In the genomic region with DNA sequence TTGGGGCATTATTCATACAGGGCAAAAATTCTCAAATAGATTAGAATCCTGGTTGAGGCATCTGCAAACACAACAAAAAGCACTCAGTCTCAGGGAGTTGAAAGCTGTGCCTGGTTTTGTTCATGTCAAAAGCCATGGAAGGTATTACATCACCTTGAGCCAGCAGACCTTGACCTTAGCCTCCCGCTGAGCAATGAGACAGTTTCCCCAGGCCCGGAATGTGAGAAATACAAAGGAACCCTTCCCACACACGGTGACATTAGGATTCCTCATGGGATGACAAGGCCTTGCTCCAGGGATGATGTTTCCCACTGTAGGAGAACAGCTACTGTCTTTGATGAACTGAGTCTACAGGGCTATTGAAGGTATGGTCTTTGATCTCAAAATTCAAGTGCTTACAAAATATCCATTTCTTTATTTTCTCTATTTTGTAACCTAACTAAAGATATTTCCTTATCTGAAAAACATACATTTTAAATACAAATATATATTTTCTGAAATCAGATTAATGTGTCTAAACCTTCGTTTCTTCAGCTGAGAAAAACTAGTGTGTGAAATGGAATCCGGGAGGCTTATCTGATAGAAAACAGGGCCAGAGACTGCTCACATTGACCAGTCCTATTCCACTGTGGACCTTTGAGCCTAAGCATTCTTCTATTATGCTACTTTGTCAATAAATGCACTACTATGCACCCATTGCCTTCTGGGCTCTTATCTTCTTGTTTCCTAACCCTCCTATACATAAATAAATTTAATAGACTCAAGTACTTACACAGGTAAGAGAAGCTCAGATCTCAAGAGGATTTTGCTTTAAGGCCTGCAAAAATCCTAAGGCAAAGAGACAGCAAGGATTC, we compare ENCODE assay signal across 1 cellular context.
A peak's percentile ranks its signal among the peaks of the same experiment; 100 is the strongest.
TF ChIP-seq lines count a peak whose summit lies in the region.

No MANE protein-coding gene starts in this region.

TF ChIP-seq in HepG2, 621 proteins besides CTCF, POLR2A, EP300 and RAD21 (continued from another document and continues in another):
- peak; percentile 48; the same call in 1 of the 2 replicates for TF ChIP-seq HNF1A (IDR thresholded peaks at IDR 0.05; ENCODE audit: low read depth)
- peak; percentile 69; the same call in 1 of the 2 replicates for TF ChIP-seq HNF1A (CRISPR knock-in tag; IDR thresholded peaks at IDR 0.05; ENCODE audit: borderline replicate concordance)
- TF ChIP-seq ZNF180 (CRISPR knock-in tag; IDR thresholded peaks at IDR 0.05; ENCODE audit: borderline replicate concordance, low read depth) = no peak
- peak; percentile 62; the same call in 1 of the 2 replicates for TF ChIP-seq NFKBIZ (CRISPR knock-in tag; IDR thresholded peaks at IDR 0.05)
- TF ChIP-seq SRSF9 (IDR thresholded peaks at IDR 0.05; ENCODE audit: borderline replicate concordance, insufficient read depth, low read depth, low read length, poor library complexity, severe bottlenecking) = no peak
- TF ChIP-seq MAFF (IDR thresholded peaks at IDR 0.05; ENCODE audit: low read depth, low read length) = 0 out of 2 replicates have a peak, but pooled peaks have one; percentile 24
- TF ChIP-seq NBN (conservative IDR thresholded peaks at IDR 0.05) = no peak
- TF ChIP-seq KLF9 (CRISPR knock-in tag; IDR thresholded peaks at IDR 0.05; ENCODE audit: low read depth) = no peak
- TF ChIP-seq NR2F2 (IDR thresholded peaks at IDR 0.05; ENCODE audit: borderline replicate concordance, low read depth) = peak; percentile 94
- TF ChIP-seq ZNF674 (CRISPR knock-in tag; IDR thresholded peaks at IDR 0.05; ENCODE audit: low read depth) = no peak
- no peak for TF ChIP-seq ZNF143 (CRISPR knock-in tag; IDR thresholded peaks at IDR 0.05)
- TF ChIP-seq ZNF317 (CRISPR knock-in tag; IDR thresholded peaks at IDR 0.05) = 0 out of 2 replicates have a peak, but pooled peaks have one; percentile 36
- TF ChIP-seq MBNL3 (CRISPR knock-in tag; conservative IDR thresholded peaks at IDR 0.05) = no peak
- TF ChIP-seq ZNF570 (CRISPR knock-in tag; IDR thresholded peaks at IDR 0.05; ENCODE audit: borderline replicate concordance) = no peak
- no peak for TF ChIP-seq BORCS8-MEF2B (CRISPR knock-in tag; IDR thresholded peaks at IDR 0.05)
- no peak for TF ChIP-seq HNRNPK (IDR thresholded peaks at IDR 0.05; ENCODE audit: low read depth, low read length, poor library complexity, severe bottlenecking)
- peak; percentile 94 for TF ChIP-seq BCL6 (CRISPR knock-in tag; IDR thresholded peaks at IDR 0.05)
- TF ChIP-seq ZNF776 (CRISPR knock-in tag; IDR thresholded peaks at IDR 0.05) = no peak
- TF ChIP-seq ETV5 (CRISPR knock-in tag; IDR thresholded peaks at IDR 0.05; ENCODE audit: borderline replicate concordance) = peak; percentile 41; the same call in 1 of the 2 replicates
- no peak for TF ChIP-seq SMAD1 (CRISPR knock-in tag; IDR thresholded peaks at IDR 0.05; ENCODE audit: borderline replicate concordance, low read depth)
- TF ChIP-seq, protein P1, sequence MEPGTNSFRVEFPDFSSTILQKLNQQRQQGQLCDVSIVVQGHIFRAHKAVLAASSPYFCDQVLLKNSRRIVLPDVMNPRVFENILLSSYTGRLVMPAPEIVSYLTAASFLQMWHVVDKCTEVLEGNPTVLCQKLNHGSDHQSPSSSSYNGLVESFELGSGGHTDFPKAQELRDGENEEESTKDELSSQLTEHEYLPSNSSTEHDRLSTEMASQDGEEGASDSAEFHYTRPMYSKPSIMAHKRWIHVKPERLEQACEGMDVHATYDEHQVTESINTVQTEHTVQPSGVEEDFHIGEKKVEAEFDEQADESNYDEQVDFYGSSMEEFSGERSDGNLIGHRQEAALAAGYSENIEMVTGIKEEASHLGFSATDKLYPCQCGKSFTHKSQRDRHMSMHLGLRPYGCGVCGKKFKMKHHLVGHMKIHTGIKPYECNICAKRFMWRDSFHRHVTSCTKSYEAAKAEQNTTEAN (CRISPR knock-in tag; conservative IDR thresholded peaks at IDR 0.05) = no peak
- no peak for TF ChIP-seq ZNF713 (CRISPR knock-in tag; IDR thresholded peaks at IDR 0.05)
- no peak for TF ChIP-seq HOXA7 (CRISPR knock-in tag; IDR thresholded peaks at IDR 0.05)
- no peak for TF ChIP-seq ZNF234 (CRISPR knock-in tag; conservative IDR thresholded peaks at IDR 0.05)
- TF ChIP-seq HINFP (CRISPR knock-in tag; IDR thresholded peaks at IDR 0.05; ENCODE audit: low read depth) = no peak
- TF ChIP-seq PPARG (CRISPR knock-in tag; conservative IDR thresholded peaks at IDR 0.05) = peak; percentile 80
- TF ChIP-seq, protein P2, sequence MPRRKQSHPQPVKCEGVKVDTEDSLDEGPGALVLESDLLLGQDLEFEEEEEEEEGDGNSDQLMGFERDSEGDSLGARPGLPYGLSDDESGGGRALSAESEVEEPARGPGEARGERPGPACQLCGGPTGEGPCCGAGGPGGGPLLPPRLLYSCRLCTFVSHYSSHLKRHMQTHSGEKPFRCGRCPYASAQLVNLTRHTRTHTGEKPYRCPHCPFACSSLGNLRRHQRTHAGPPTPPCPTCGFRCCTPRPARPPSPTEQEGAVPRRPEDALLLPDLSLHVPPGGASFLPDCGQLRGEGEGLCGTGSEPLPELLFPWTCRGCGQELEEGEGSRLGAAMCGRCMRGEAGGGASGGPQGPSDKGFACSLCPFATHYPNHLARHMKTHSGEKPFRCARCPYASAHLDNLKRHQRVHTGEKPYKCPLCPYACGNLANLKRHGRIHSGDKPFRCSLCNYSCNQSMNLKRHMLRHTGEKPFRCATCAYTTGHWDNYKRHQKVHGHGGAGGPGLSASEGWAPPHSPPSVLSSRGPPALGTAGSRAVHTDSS (CRISPR knock-in tag; conservative IDR thresholded peaks at IDR 0.05) = no peak
- TF ChIP-seq, protein P3, sequence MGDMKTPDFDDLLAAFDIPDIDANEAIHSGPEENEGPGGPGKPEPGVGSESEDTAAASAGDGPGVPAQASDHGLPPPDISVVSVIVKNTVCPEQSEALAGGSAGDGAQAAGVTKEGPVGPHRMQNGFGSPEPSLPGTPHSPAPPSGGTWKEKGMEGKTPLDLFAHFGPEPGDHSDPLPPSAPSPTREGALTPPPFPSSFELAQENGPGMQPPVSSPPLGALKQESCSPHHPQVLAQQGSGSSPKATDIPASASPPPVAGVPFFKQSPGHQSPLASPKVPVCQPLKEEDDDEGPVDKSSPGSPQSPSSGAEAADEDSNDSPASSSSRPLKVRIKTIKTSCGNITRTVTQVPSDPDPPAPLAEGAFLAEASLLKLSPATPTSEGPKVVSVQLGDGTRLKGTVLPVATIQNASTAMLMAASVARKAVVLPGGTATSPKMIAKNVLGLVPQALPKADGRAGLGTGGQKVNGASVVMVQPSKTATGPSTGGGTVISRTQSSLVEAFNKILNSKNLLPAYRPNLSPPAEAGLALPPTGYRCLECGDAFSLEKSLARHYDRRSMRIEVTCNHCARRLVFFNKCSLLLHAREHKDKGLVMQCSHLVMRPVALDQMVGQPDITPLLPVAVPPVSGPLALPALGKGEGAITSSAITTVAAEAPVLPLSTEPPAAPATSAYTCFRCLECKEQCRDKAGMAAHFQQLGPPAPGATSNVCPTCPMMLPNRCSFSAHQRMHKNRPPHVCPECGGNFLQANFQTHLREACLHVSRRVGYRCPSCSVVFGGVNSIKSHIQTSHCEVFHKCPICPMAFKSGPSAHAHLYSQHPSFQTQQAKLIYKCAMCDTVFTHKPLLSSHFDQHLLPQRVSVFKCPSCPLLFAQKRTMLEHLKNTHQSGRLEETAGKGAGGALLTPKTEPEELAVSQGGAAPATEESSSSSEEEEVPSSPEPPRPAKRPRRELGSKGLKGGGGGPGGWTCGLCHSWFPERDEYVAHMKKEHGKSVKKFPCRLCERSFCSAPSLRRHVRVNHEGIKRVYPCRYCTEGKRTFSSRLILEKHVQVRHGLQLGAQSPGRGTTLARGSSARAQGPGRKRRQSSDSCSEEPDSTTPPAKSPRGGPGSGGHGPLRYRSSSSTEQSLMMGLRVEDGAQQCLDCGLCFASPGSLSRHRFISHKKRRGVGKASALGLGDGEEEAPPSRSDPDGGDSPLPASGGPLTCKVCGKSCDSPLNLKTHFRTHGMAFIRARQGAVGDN (CRISPR knock-in tag; IDR thresholded peaks at IDR 0.05) = no peak
- TF ChIP-seq MTA1 (CRISPR knock-in tag; IDR thresholded peaks at IDR 0.05; ENCODE audit: borderline replicate concordance) = peak; percentile 23; the same call in 1 of the 2 replicates
- TF ChIP-seq MNT (IDR thresholded peaks at IDR 0.05) = no peak
- TF ChIP-seq STAT6 (CRISPR knock-in tag; IDR thresholded peaks at IDR 0.05; ENCODE audit: borderline replicate concordance) = no peak
- no peak for TF ChIP-seq HIVEP1 (CRISPR knock-in tag; IDR thresholded peaks at IDR 0.05)
- no peak for TF ChIP-seq ZFP82 (CRISPR knock-in tag; IDR thresholded peaks at IDR 0.05; ENCODE audit: borderline replicate concordance)
- peak; percentile 93 for TF ChIP-seq SOX5 (CRISPR knock-in tag; IDR thresholded peaks at IDR 0.05; ENCODE audit: borderline replicate concordance)
- TF ChIP-seq SIN3A (IDR thresholded peaks at IDR 0.05; ENCODE audit: borderline replicate concordance, low read depth, low read length) = no peak
- TF ChIP-seq ZNF619 (CRISPR knock-in tag; IDR thresholded peaks at IDR 0.05) = no peak
- TF ChIP-seq, protein P4, sequence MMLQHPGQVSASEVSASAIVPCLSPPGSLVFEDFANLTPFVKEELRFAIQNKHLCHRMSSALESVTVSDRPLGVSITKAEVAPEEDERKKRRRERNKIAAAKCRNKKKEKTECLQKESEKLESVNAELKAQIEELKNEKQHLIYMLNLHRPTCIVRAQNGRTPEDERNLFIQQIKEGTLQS (CRISPR knock-in tag; IDR thresholded peaks at IDR 0.05) = peak; percentile 95
- no peak for TF ChIP-seq TAF15 (IDR thresholded peaks at IDR 0.05; ENCODE audit: low read depth, low read length, poor library complexity, severe bottlenecking)
- no peak for TF ChIP-seq ZNF879 (CRISPR knock-in tag; IDR thresholded peaks at IDR 0.05)
- TF ChIP-seq PAF1 (CRISPR knock-in tag; IDR thresholded peaks at IDR 0.05) = no peak
- no peak for TF ChIP-seq FIP1L1 (IDR thresholded peaks at IDR 0.05; ENCODE audit: borderline replicate concordance, insufficient read depth, low read depth, low read length)
- 0 out of 2 replicates have a peak, but pooled peaks have one; percentile 58 for TF ChIP-seq TRIM24 (CRISPR knock-in tag; IDR thresholded peaks at IDR 0.05)
- no peak for TF ChIP-seq ZSCAN31 (CRISPR knock-in tag; IDR thresholded peaks at IDR 0.05; ENCODE audit: low read depth)
- TF ChIP-seq HMG20A (CRISPR knock-in tag; IDR thresholded peaks at IDR 0.05; ENCODE audit: borderline replicate concordance) = peak; percentile 95
